Comparison of ENCODE assay signal across 25 cellular contexts in genomic region chr5:14812166-14812565, GRCh38. TPM values are rescaled to one million over a fixed set of nuclear protein-coding genes. Genes with fewer than 3 reads are reported as not detected.
DNase-seq lines count a peak whose midpoint lies in the region; ATAC-seq and TF ChIP-seq lines count a peak whose summit lies in the region.
"Had no signal": no experiment of that assay in that cellular context is flagged by ENCODE, and none has a peak within 500 bp of the region (broad histone marks: within the 10 kb centered on the region; RNA-seq: fewer than 3 reads in every experiment).

No MANE protein-coding gene starts in this region.

- peaks cover 58 to 82% (median 67%) of the 10 kb centered on the region in 4 donors for H3K4me1 Mint-ChIP-seq in CD4-positive, alpha-beta memory T cell
- H3K4me1 Mint-ChIP-seq in activated B cell treated with CpG ODN at 0.5 μM for 24 hours: peaks cover 53% of the 10 kb centered on the region
- H3K4me1 Mint-ChIP-seq in natural killer cell treated with Interleukin-12 subunit alpha and Interleukin-12 subunit beta and Interleukin-15 and Interleukin-18, amount 100 ng/mL, for 72 hours (ENCODE audit: low read depth in 2 of 2): peaks cover 47 to 67% of the 10 kb centered on the region in 2 donors
- H3K4me1 Mint-ChIP-seq: H9 had no signal

- H3K27me3 Mint-ChIP-seq in CD4-positive, alpha-beta memory T cell: no peaks in the 10 kb centered on the region
- no peaks in the 10 kb centered on the region for H3K27me3 Mint-ChIP-seq in activated B cell treated with CpG ODN at 0.5 μM for 24 hours
- H3K27me3 Mint-ChIP-seq in natural killer cell treated with Interleukin-12 subunit alpha and Interleukin-12 subunit beta and Interleukin-15 and Interleukin-18, amount 100 ng/mL, for 72 hours: no peaks in the 10 kb centered on the region
- H3K27me3 Mint-ChIP-seq: activated naive CD4-positive, alpha-beta T cell treated with anti-CD3 and anti-CD28 coated beads, Interleukin-2, amount 10 ng/mL, durations not matched to agents 7 days and 5 days had no signal

- 86 to 99% (median 95%) methylated on average over 5 of the region's 5 CpGs for WGBS in stomach, 5 donors

- TF ChIP-seq EP300 in stomach (IDR thresholded peaks at IDR 0.05): no peak

- POLR2A ChIA-PET in CD4-positive, alpha-beta memory T cell (lab: Charles Lee; ENCODE audit: partially characterized antibody): no interaction called here
- POLR2A ChIA-PET in activated B cell treated with CpG ODN at 0.5 μM for 24 hours (lab: Charles Lee): interaction anchor here (0.6 kb wide), 2 partner anchors 9 to 35 kb away, joined by 3 to 4 read pairs; no protein-coding TSS in a partner anchor

- H3K9me2 ChIP-seq in MM.1S (replicated peaks; ENCODE audit: insufficient read depth, low read length): no peaks in the 10 kb centered on the region

- CTCF ChIA-PET in CD4-positive, alpha-beta memory T cell (lab: Charles Lee; ENCODE audit: partially characterized antibody): no interaction called here
- CTCF ChIA-PET in activated B cell treated with CpG ODN at 0.5 μM for 24 hours (lab: Charles Lee): no interaction called here

- peaks cover 16% of the 10 kb centered on the region for H3F3A ChIP-seq in MM.1S (ENCODE audit: insufficient read depth, low read length)

- no peak overlapping the region for H2AFZ ChIP-seq in MM.1S (ENCODE audit: low read length)

- H3K4me2 ChIP-seq in MM.1S (ENCODE audit: low read depth, low read length): no peak overlapping the region

- H3K9me3 Mint-ChIP-seq in CD4-positive, alpha-beta memory T cell: no peaks in the 10 kb centered on the region
- no peaks in the 10 kb centered on the region for H3K9me3 Mint-ChIP-seq in activated B cell treated with CpG ODN at 0.5 μM for 24 hours
- no peaks in the 10 kb centered on the region for H3K9me3 Mint-ChIP-seq in natural killer cell treated with Interleukin-12 subunit alpha and Interleukin-12 subunit beta and Interleukin-15 and Interleukin-18, amount 100 ng/mL, for 72 hours
- H3K9me3 Mint-ChIP-seq: activated naive CD4-positive, alpha-beta T cell treated with anti-CD3 and anti-CD28 coated beads, Interleukin-2, amount 10 ng/mL, durations not matched to agents 7 days and 5 days; activated T-cell treated with anti-CD3 and anti-CD28 coated beads, Interleukin-2, amount 50 U/mL, for 4 hours; H9 had no signal

- peaks cover 8% of the 10 kb centered on the region; the same call in 1 of the 2 replicates for H3K79me2 ChIP-seq in MM.1S (ENCODE audit: low read length)

- H4K20me1 ChIP-seq in MM.1S (ENCODE audit: insufficient read depth, low read length): no peaks in the 10 kb centered on the region

- TF ChIP-seq POLR2A in stomach (IDR thresholded peaks at IDR 0.05): no peak

- peak; percentile 18 for ATAC-seq in HG02610 (IDR thresholded peaks at IDR 0.05; ENCODE audit: unreplicated experiment)
- peak; percentile 13 for ATAC-seq in activated B cell treated with CpG ODN at 0.5 μM for 24 hours (ENCODE audit: low read depth)
- no peak for ATAC-seq in natural killer cell treated with Interleukin-12 subunit alpha and Interleukin-12 subunit beta and Interleukin-15 and Interleukin-18, amount 100 ng/mL, for 72 hours
- ATAC-seq in HG03442 (IDR thresholded peaks at IDR 0.05; ENCODE audit: unreplicated experiment): no peak
- ATAC-seq: activated T-cell treated with anti-CD3 and anti-CD28 coated beads, Interleukin-2, amount 50 U/mL, for 4 hours; gastroesophageal sphincter had no signal

- H3K4me3 ChIP-seq in CD4-positive, alpha-beta memory T cell (ENCODE audit: low read length in 2 of 2): no peak overlapping the region
- H3K4me3 ChIP-seq in stomach (no peak overlapping the region), MM.1S (ENCODE audit: low read length) (no peak overlapping the region)
- H3K4me3 ChIP-seq: gastroesophageal sphincter, left ventricle myocardium inferior, Peyer's patch, prostate gland, upper lobe of left lung had no signal

- H3K36me3 ChIP-seq in CD4-positive, alpha-beta memory T cell (ENCODE audit: insufficient read depth, low read length): no peaks in the 10 kb centered on the region
- H3K36me3 ChIP-seq in stomach (no peaks in the 10 kb centered on the region), MM.1S (replicated peaks; ENCODE audit: insufficient read depth, low read length) (no peaks in the 10 kb centered on the region)
- H3K36me3 ChIP-seq: gastroesophageal sphincter, left ventricle myocardium inferior, neutrophil, Peyer's patch, prostate gland, upper lobe of left lung had no signal

- no peak overlapping the region for H3K9ac ChIP-seq in MM.1S (ENCODE audit: low read length)

- H3K27me3 ChIP-seq in CD4-positive, alpha-beta memory T cell (ENCODE audit: insufficient read depth, low read length): no peaks in the 10 kb centered on the region
- no peaks in the 10 kb centered on the region for H3K27me3 ChIP-seq in stomach
- no peaks in the 10 kb centered on the region for H3K27me3 ChIP-seq in MM.1S (replicated peaks; ENCODE audit: insufficient read depth, low read length)
- H3K27me3 ChIP-seq: gastroesophageal sphincter, neutrophil, Peyer's patch, upper lobe of left lung had no signal

- H3K9me3 ChIP-seq in CD4-positive, alpha-beta memory T cell (ENCODE audit: control insufficient read depth in 1 of 2, low read length in 2 of 2): no peaks in the 10 kb centered on the region
- no peaks in the 10 kb centered on the region for H3K9me3 ChIP-seq in stomach
- H3K9me3 ChIP-seq in MM.1S (replicated peaks; ENCODE audit: insufficient read depth, low read length): no peaks in the 10 kb centered on the region
- H3K9me3 ChIP-seq: gastroesophageal sphincter, left ventricle myocardium inferior, neutrophil, Peyer's patch, prostate gland, upper lobe of left lung had no signal

- intact Hi-C loops in CD4-positive, alpha-beta memory T cell (cut with micrococcal nuclease): no loop called here
- intact Hi-C loops in activated B cell treated with CpG ODN at 0.5 μM for 24 hours (cut with micrococcal nuclease) (loop anchor here (5.0 kb wide), 2 partner anchors 40 to 85 kb away; no protein-coding TSS in a partner anchor), stomach (cut with DNase I; ENCODE audit: low total_unique reads) (no loop called here)

- H3K27ac Mint-ChIP-seq in CD4-positive, alpha-beta memory T cell: peak overlapping the region in 6 of 7 donors; percentile 3 to 82 (median 51)
- H3K27ac Mint-ChIP-seq in activated B cell treated with CpG ODN at 0.5 μM for 24 hours: peak overlapping the region; percentile 78
- peak overlapping the region; percentile 54 to 69 for H3K27ac Mint-ChIP-seq in natural killer cell treated with Interleukin-12 subunit alpha and Interleukin-12 subunit beta and Interleukin-15 and Interleukin-18, amount 100 ng/mL, for 72 hours
- H3K27ac Mint-ChIP-seq: activated naive CD4-positive, alpha-beta T cell treated with anti-CD3 and anti-CD28 coated beads, Interleukin-2, amount 10 ng/mL, durations not matched to agents 7 days and 5 days; H9 had no signal

- no peak for DNase-seq in CD4-positive, alpha-beta memory T cell
- DNase-seq in activated B cell treated with CpG ODN at 0.5 μM for 24 hours (no peak), stomach (no peak), MM.1S (no peak), NCI-H2196 treated with DMSO at 0.1 percent for 48 hours (lab: John Stamatoyannopoulos, UW; ENCODE audit: unreplicated experiment) (no peak)
- DNase-seq in natural killer cell treated with Interleukin-12 subunit alpha and Interleukin-12 subunit beta and Interleukin-15 and Interleukin-18, amount 100 ng/mL, for 72 hours (ENCODE audit: low spot score): no peak
- DNase-seq: activated CD8-positive, alpha-beta memory T cell treated with anti-CD3 and anti-CD28 coated beads for 24 hours; activated naive CD4-positive, alpha-beta T cell treated with anti-CD3 and anti-CD28 coated beads, Interleukin-2, amount 10 ng/mL, durations not matched to agents 7 days and 5 days; activated T-cell treated with anti-CD3 and anti-CD28 coated beads, Interleukin-2, amount 50 U/mL, for 4 hours; anterior cingulate cortex; cortex of kidney; DMS79 treated with DMSO at 0.1 percent for 48 hours; H9; hippocampal formation; left ventricle myocardium inferior; NCI-H2081; Peyer's patch; SIG-M5; stimulated activated CD8-positive, alpha-beta memory T cell treated with anti-CD3 and anti-CD28 coated beads, Interleukin-4, amount 100 ng/mL, for 48 hours; upper lobe of left lung had no signal

- peak overlapping the region in 4 of 8 donors; percentile 13 to 43 (median 22) for H3K4me3 Mint-ChIP-seq in CD4-positive, alpha-beta memory T cell
- H3K4me3 Mint-ChIP-seq in activated B cell treated with CpG ODN at 0.5 μM for 24 hours: peak overlapping the region; percentile 12
- peak overlapping the region; percentile 56 for H3K4me3 Mint-ChIP-seq in natural killer cell treated with Interleukin-12 subunit alpha and Interleukin-12 subunit beta and Interleukin-15 and Interleukin-18, amount 100 ng/mL, for 72 hours
- H3K4me3 Mint-ChIP-seq: activated naive CD4-positive, alpha-beta T cell treated with anti-CD3 and anti-CD28 coated beads, Interleukin-2, amount 10 ng/mL, durations not matched to agents 7 days and 5 days; activated T-cell treated with anti-CD3 and anti-CD28 coated beads, Interleukin-2, amount 50 U/mL, for 4 hours; H9 had no signal

- H3K4me1 ChIP-seq in CD4-positive, alpha-beta memory T cell (ENCODE audit: insufficient read depth, low read length): peaks cover 53% of the 10 kb centered on the region
- peaks cover 0 to 17% (median 8%) of the 10 kb centered on the region in 4 donors for H3K4me1 ChIP-seq in stomach
- H3K4me1 ChIP-seq in MM.1S (ENCODE audit: low read length): peaks cover 20% of the 10 kb centered on the region

- H3K36me3 Mint-ChIP-seq in CD4-positive, alpha-beta memory T cell: peaks cover 0 to 7% of the 10 kb centered on the region in 2 donors
- no peaks in the 10 kb centered on the region for H3K36me3 Mint-ChIP-seq in activated B cell treated with CpG ODN at 0.5 μM for 24 hours (ENCODE audit: low read depth)
- no peaks in the 10 kb centered on the region for H3K36me3 Mint-ChIP-seq in natural killer cell treated with Interleukin-12 subunit alpha and Interleukin-12 subunit beta and Interleukin-15 and Interleukin-18, amount 100 ng/mL, for 72 hours

- H3K27ac ChIP-seq in CD4-positive, alpha-beta memory T cell (ENCODE audit: low read depth, low read length): no peak overlapping the region
- H3K27ac ChIP-seq in stomach (no peak overlapping the region), MM.1S (ENCODE audit: low read length) (no peak overlapping the region)
- H3K27ac ChIP-seq: gastroesophageal sphincter, left ventricle myocardium inferior, neutrophil, Peyer's patch, upper lobe of left lung had no signal

- TF ChIP-seq CTCF in activated B cell treated with CpG ODN at 0.5 μM for 24 hours (IDR thresholded peaks at IDR 0.05) (no peak), stomach (IDR thresholded peaks at IDR 0.05) (no peak), MM.1S (IDR thresholded peaks at IDR 0.05; ENCODE audit: low read length) (no peak)

RNA-seq across cellular contexts. Expression of gene ANKH, which starts 59.4 kb away (rescaled TPM):
- total RNA-seq in CD4-positive, alpha-beta memory T cell: 100 to 1,000 TPM; 161 to 165 TPM
- 10 to 100 TPM; 34.1 to 67.1 TPM for polyA plus RNA-seq in CD4-positive, alpha-beta memory T cell
- 43.3 and 43.7 TPM in 2 replicates for total RNA-seq in activated B cell treated with CpG ODN at 0.5 μM for 24 hours
- total RNA-seq in natural killer cell treated with Interleukin-12 subunit alpha and Interleukin-12 subunit beta and Interleukin-15 and Interleukin-18, amount 100 ng/mL, for 72 hours: 10 to 100 TPM; 37.2 to 95.4 TPM
- 100 to 1,000 TPM in 1 of 5 donors, 10 to 100 TPM in 2, 1 to 10 TPM in 2; 3.6 to 115 (median 17.8) TPM for total RNA-seq in stomach
- polyA plus RNA-seq in stomach: 10 to 100 TPM in 2 of 3 donors, 1 to 10 TPM in 1; 6.1 to 18.8 (median 10.8) TPM

Comparison
In these comparisons a context has a peak if more than half of its experiments do, and no peak if none do; other contexts are left out.
1. ATAC-seq: peak in HG02610 (single experiment) and activated B cell treated with CpG ODN at 0.5 μM for 24 hours (single experiment); none in natural killer cell treated with Interleukin-12 subunit alpha and Interleukin-12 subunit beta and Interleukin-15 and Interleukin-18, amount 100 ng/mL, for 72 hours (0 of 2) and HG03442 (single experiment).
2. Peak in every context shown above with its lines, with median percentiles within 50 percentile points of each other: H3K27ac Mint-ChIP-seq.